1 cellular context compared by ENCODE assay signal in genomic region chr12:62602445-62603060, GRCh38.
TF ChIP-seq lines count a peak whose summit lies in the region.

No MANE protein-coding gene starts in this region.

TF ChIP-seq in K562, 482 proteins besides CTCF, POLR2A, EP300 and RAD21 (continued from another document and continues in another):
- TF ChIP-seq FUS (optimal IDR thresholded peaks at IDR 0.05; ENCODE audit: low read depth, low read length) (no peak), CHD1 (IDR thresholded peaks at IDR 0.05; ENCODE audit: low read length) (peak; percentile 50), FOXP1 (CRISPR knock-in tag; IDR thresholded peaks at IDR 0.05) (no peak), EP400 (IDR thresholded peaks at IDR 0.05) (peak; percentile 100), HDGF (IDR thresholded peaks at IDR 0.05) (no peak), SMARCB1 (IDR thresholded peaks at IDR 0.05; ENCODE audit: insufficient read length, low read depth) (no peak), FOS (IDR thresholded peaks at IDR 0.05; ENCODE audit: extremely low read depth, insufficient read length) (no peak), PRMT5 (CRISPR knock-in tag; IDR thresholded peaks at IDR 0.05) (no peak), RAD51 (IDR thresholded peaks at IDR 0.05; ENCODE audit: borderline replicate concordance, low read depth) (peak; percentile 95), ZNF121 (CRISPR knock-in tag; conservative IDR thresholded peaks at IDR 0.05) (no peak), ZNF175 (CRISPR knock-in tag; IDR thresholded peaks at IDR 0.05; ENCODE audit: low read depth) (peak; percentile 91), ELF1 (tag; IDR thresholded peaks at IDR 0.05) (peak; percentile 76), HBP1 (CRISPR knock-in tag; IDR thresholded peaks at IDR 0.05) (no peak), NFE2 (IDR thresholded peaks at IDR 0.05; ENCODE audit: low read depth) (no peak), ERF (CRISPR knock-in tag; IDR thresholded peaks at IDR 0.05) (0 out of 2 replicates have a peak, but pooled peaks have one; percentile 83), CBX3 (IDR thresholded peaks at IDR 0.05; ENCODE audit: borderline replicate concordance in 1 of 2, low read length in 2 of 2) (peak in 1 of 2 experiments; percentile 47; a peak in 1 of 3 replicates), NCOA1 (IDR thresholded peaks at IDR 0.05; ENCODE audit: low read depth) (no peak; the same call in 1 of the 2 replicates), E2F5 (CRISPR knock-in tag; IDR thresholded peaks at IDR 0.05) (no peak), CHCHD3 (CRISPR knock-in tag; IDR thresholded peaks at IDR 0.05) (0 out of 2 replicates have a peak, but pooled peaks have one; percentile 9), ZNF592 (IDR thresholded peaks at IDR 0.05) (peak; percentile 91; the same call in 1 of the 2 replicates), ZNF197 (CRISPR knock-in tag; IDR thresholded peaks at IDR 0.05; ENCODE audit: low read depth) (peak; percentile 74; the same call in 1 of the 2 replicates), NR4A1 (CRISPR knock-in tag; IDR thresholded peaks at IDR 0.05) (0 out of 2 replicates have a peak, but pooled peaks have one; percentile 7), NR4A1 (tag; IDR thresholded peaks at IDR 0.05) (peak; percentile 59; the same call in 1 of the 2 replicates)
- TF ChIP-seq, protein P1, sequence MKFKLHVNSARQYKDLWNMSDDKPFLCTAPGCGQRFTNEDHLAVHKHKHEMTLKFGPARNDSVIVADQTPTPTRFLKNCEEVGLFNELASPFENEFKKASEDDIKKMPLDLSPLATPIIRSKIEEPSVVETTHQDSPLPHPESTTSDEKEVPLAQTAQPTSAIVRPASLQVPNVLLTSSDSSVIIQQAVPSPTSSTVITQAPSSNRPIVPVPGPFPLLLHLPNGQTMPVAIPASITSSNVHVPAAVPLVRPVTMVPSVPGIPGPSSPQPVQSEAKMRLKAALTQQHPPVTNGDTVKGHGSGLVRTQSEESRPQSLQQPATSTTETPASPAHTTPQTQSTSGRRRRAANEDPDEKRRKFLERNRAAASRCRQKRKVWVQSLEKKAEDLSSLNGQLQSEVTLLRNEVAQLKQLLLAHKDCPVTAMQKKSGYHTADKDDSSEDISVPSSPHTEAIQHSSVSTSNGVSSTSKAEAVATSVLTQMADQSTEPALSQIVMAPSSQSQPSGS (CRISPR knock-in tag; IDR thresholded peaks at IDR 0.05): no peak
- TF ChIP-seq, protein P2, sequence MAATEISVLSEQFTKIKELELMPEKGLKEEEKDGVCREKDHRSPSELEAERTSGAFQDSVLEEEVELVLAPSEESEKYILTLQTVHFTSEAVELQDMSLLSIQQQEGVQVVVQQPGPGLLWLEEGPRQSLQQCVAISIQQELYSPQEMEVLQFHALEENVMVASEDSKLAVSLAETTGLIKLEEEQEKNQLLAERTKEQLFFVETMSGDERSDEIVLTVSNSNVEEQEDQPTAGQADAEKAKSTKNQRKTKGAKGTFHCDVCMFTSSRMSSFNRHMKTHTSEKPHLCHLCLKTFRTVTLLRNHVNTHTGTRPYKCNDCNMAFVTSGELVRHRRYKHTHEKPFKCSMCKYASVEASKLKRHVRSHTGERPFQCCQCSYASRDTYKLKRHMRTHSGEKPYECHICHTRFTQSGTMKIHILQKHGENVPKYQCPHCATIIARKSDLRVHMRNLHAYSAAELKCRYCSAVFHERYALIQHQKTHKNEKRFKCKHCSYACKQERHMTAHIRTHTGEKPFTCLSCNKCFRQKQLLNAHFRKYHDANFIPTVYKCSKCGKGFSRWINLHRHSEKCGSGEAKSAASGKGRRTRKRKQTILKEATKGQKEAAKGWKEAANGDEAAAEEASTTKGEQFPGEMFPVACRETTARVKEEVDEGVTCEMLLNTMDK (IDR thresholded peaks at IDR 0.05; ENCODE audit: borderline replicate concordance, insufficient read depth, low read depth, low read length, poor library complexity, severe bottlenecking): no peak
- TF ChIP-seq, protein P3, sequence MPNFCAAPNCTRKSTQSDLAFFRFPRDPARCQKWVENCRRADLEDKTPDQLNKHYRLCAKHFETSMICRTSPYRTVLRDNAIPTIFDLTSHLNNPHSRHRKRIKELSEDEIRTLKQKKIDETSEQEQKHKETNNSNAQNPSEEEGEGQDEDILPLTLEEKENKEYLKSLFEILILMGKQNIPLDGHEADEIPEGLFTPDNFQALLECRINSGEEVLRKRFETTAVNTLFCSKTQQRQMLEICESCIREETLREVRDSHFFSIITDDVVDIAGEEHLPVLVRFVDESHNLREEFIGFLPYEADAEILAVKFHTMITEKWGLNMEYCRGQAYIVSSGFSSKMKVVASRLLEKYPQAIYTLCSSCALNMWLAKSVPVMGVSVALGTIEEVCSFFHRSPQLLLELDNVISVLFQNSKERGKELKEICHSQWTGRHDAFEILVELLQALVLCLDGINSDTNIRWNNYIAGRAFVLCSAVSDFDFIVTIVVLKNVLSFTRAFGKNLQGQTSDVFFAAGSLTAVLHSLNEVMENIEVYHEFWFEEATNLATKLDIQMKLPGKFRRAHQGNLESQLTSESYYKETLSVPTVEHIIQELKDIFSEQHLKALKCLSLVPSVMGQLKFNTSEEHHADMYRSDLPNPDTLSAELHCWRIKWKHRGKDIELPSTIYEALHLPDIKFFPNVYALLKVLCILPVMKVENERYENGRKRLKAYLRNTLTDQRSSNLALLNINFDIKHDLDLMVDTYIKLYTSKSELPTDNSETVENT (CRISPR knock-in tag; IDR thresholded peaks at IDR 0.05): no peak; the same call in 1 of the 2 replicates
- TF ChIP-seq, protein P4, sequence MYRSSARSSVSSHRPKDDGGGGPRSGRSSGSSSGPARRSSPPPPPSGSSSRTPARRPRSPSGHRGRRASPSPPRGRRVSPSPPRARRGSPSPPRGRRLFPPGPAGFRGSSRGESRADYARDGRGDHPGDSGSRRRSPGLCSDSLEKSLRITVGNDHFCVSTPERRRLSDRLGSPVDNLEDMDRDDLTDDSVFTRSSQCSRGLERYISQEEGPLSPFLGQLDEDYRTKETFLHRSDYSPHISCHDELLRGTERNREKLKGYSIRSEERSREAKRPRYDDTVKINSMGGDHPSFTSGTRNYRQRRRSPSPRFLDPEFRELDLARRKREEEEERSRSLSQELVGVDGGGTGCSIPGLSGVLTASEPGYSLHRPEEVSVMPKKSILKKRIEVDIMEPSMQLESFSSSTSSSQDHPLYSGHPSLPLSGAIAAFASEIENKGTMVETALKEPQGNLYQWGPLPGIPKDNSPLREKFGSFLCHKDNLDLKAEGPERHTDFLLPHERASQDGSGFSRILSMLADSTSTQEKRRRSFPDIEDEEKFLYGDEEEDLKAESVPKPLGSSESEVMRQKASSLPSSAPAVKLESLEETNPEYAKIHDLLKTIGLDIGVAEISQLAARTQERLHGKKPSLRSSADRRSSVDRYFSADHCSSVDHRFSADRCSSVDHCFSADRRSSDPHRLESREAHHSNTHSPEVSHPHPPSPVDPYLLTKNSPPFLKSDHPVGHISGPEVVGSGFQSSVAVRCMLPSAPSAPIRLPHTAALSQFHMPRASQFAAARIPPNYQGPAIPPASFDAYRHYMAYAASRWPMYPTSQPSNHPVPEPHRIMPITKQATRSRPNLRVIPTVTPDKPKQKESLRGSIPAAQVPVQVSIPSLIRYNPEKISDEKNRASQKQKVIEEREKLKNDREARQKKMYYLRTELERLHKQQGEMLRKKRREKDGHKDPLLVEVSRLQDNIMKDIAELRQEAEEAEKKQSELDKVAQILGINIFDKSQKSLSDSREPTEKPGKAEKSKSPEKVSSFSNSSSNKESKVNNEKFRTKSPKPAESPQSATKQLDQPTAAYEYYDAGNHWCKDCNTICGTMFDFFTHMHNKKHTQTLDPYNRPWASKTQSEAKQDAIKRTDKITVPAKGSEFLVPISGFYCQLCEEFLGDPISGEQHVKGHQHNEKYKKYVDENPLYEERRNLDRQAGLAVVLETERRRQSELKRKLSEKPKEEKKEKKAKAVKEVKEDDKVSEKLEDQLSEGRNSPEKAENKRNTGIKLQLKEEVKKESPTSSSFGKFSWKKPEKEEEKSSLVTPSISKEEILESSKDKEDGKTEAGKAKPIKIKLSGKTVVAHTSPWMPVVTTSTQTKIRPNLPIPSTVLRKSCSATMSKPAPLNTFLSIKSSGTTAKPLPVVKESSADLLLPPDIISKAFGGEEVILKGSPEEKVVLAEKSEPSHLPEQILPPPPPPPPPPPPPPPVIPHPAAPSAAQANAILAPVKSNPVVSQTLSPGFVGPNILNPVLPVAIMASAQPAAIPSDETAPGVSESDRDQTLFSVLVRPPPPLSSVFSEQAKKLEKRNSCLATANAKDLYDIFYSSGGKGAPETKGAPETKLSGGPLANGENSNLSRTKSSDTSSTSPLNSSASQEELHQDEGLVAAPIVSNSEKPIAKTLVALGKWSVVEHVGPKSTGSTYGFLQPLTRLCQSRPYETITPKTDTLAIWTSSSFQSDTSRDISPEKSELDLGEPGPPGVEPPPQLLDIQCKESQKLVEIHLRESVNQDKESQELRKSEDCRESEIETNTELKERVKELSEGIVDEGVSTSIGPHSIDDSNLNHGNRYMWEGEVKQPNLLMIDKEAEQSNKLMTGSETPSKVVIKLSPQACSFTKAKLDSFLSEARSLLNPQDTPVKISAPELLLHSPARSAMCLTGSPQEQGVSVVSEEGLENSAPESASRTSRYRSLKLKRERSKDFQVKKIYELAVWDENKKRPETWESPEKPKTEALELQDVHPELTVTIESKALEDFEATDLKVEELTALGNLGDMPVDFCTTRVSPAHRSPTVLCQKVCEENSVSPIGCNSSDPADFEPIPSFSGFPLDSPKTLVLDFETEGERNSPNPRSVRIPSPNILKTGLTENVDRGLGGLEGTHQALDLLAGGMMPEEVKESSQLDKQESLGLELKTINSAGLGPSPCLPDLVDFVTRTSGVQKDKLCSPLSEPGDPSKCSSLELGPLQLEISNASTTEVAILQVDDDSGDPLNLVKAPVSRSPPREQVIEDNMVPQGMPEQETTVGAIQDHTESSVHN (IDR thresholded peaks at IDR 0.05; ENCODE audit: borderline replicate concordance in 1 of 2, low read depth in 1 of 2): peak in 1 of 2 experiments; percentile 76; a peak in 1 of 4 replicates
- TF ChIP-seq, protein P5, sequence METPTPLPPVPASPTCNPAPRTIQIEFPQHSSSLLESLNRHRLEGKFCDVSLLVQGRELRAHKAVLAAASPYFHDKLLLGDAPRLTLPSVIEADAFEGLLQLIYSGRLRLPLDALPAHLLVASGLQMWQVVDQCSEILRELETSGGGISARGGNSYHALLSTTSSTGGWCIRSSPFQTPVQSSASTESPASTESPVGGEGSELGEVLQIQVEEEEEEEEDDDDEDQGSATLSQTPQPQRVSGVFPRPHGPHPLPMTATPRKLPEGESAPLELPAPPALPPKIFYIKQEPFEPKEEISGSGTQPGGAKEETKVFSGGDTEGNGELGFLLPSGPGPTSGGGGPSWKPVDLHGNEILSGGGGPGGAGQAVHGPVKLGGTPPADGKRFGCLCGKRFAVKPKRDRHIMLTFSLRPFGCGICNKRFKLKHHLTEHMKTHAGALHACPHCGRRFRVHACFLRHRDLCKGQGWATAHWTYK (CRISPR knock-in tag; IDR thresholded peaks at IDR 0.05): peak; percentile 80; the same call in 1 of the 2 replicates
